25 cellular contexts compared by ENCODE assay signal in the genomic region with DNA sequence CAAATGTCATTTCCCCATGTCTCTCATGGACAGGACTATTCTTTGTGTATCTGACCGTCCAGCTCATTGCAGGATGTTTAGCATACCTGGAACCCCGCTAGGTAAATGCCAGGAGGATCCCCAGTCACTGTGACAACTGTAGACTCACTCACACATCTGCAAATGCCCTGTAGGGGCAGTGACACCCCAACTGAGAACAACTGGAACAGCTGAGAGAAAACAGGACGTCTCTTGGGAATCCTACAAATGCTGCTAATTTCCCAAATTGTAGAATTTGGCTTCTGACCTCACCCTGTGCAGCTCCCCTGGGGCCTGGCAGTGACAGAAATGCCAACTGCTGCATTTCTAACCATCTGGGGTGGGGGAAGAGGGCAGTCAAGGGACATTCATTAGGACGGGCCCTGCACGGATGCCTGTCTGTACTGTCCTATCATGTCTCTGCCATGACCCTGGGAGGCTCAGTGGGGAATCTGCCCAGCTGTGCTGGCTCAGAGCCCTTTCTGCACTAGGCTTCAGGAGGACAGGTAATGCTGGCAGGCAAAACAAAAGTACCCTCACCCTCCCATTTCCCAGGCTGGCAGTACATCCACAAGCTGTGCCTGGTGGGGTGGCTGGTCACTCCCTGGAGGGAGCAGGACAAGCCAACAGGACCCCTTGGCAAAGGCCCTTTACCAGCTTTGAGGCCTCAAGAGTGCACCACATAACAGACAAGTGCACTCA. TPM values are rescaled to one million over a fixed set of nuclear protein-coding genes. Genes with fewer than 3 reads are reported as not detected.
A peak's percentile ranks its signal among the peaks of the same experiment; 100 is the strongest.
DNase-seq lines count a peak whose midpoint lies in the region; ATAC-seq, FAIRE-seq and TF ChIP-seq lines count a peak whose summit lies in the region.
"Had no signal": no experiment of that assay in that cellular context is flagged by ENCODE, and none has a peak within 500 bp of the region (broad histone marks: within the 10 kb centered on the region; RNA-seq: fewer than 3 reads in every experiment).

No MANE protein-coding gene starts in this region.

- no peaks in the 10 kb centered on the region for H3K9me3 ChIP-seq in small intestine (ENCODE audit: control insufficient read depth, low read depth)
- H3K9me3 ChIP-seq: left ventricle myocardium inferior, Peyer's patch had no signal

- H4K20me1 ChIP-seq in GM23338 (replicated peaks; ENCODE audit: insufficient read depth), result no peaks in the 10 kb centered on the region

- peaks cover 18% of the 10 kb centered on the region for H3K4me1 Mint-ChIP-seq in GM23338
- H3K4me1 Mint-ChIP-seq: activated CD4-positive, alpha-beta T cell treated with anti-CD3 and anti-CD28 coated beads, Interleukin-2, amount 10 ng/mL, durations not matched to agents 7 days and 5 days; activated T-helper 17 cell treated with anti-CD3 and anti-CD28 coated beads, Interleukin-2, amount 50 U/mL, for 72 hours had no signal

- H3K27ac Mint-ChIP-seq in GM23338, result no peak overlapping the region
- H3K27ac Mint-ChIP-seq: activated CD4-positive, alpha-beta T cell treated with anti-CD3 and anti-CD28 coated beads, Interleukin-2, amount 10 ng/mL, durations not matched to agents 7 days and 5 days; activated T-helper 17 cell treated with anti-CD3 and anti-CD28 coated beads, Interleukin-2, amount 50 U/mL, for 72 hours; dendritic cell treated with granulocyte-macrophage colony-stimulating factor and Interleukin-4, amounts not matched to agents 40 ng/mL and 50 ng/mL, for 4 days; T-helper 17 cell had no signal

- peaks cover 25% of the 10 kb centered on the region for H3K27me3 Mint-ChIP-seq in GM23338 (ENCODE audit: insufficient read depth, low read depth, poor library complexity)
- H3K27me3 Mint-ChIP-seq: activated CD4-positive, alpha-beta T cell treated with anti-CD3 and anti-CD28 coated beads, Interleukin-2, amount 10 ng/mL, durations not matched to agents 7 days and 5 days; dendritic cell treated with granulocyte-macrophage colony-stimulating factor and Interleukin-4, amounts not matched to agents 40 ng/mL and 50 ng/mL, for 4 days had no signal

- FAIRE-seq in small intestine (lab: Jason Lieb, UNC), result no peak
- FAIRE-seq: endothelial cell of umbilical vein, HTR-8/SVneo had no signal

- WGBS in small intestine, 3 donors, result 58 to 74% (median 68%) methylated on average over 5 of the region's 5 CpGs

- H3K9me3 Mint-ChIP-seq in GM23338, result no peaks in the 10 kb centered on the region
- H3K9me3 Mint-ChIP-seq: activated CD4-positive, alpha-beta T cell treated with anti-CD3 and anti-CD28 coated beads, Interleukin-2, amount 10 ng/mL, durations not matched to agents 7 days and 5 days; activated T-helper 17 cell treated with anti-CD3 and anti-CD28 coated beads, Interleukin-2, amount 50 U/mL, for 72 hours; dendritic cell treated with granulocyte-macrophage colony-stimulating factor and Interleukin-4, amounts not matched to agents 40 ng/mL and 50 ng/mL, for 4 days had no signal

- H3F3A ChIP-seq in GM23338 (replicated peaks; ENCODE audit: low read depth), result no peaks in the 10 kb centered on the region

- no peaks in the 10 kb centered on the region for H3K79me2 ChIP-seq in GM23338 (replicated peaks; ENCODE audit: insufficient read depth)

- TF ChIP-seq CTCF in GM23338 (conservative IDR thresholded peaks at IDR 0.05; ENCODE audit: low read depth in 2 of 2), result peak; percentile 7 to 39; a peak in 2 of 4 replicates
- TF ChIP-seq CTCF in cardiac fibroblast (IDR thresholded peaks at IDR 0.05; ENCODE audit: low read depth, low read length), result peak; percentile 1

- H3K9me2 ChIP-seq in GM23338 (ENCODE audit: insufficient read depth), result no peaks in the 10 kb centered on the region

- DNase-seq in GM23338 (ENCODE audit: low spot score) (peak; percentile 50), NCI-H1694 (lab: John Stamatoyannopoulos, UW) (peak; percentile 54), cardiac fibroblast (ENCODE audit: low read depth in 2 of 2) (no peak), myocyte (ENCODE audit: low read depth) (peak; percentile 22), small intestine (no peak), globus pallidus (ENCODE audit: low spot score) (no peak)
- no peak for DNase-seq in activated CD8-positive, alpha-beta memory T cell treated with anti-CD3 and anti-CD28 coated beads for 24 hours
- DNase-seq: activated CD4-positive, alpha-beta T cell treated with anti-CD3 and anti-CD28 coated beads, Interleukin-2, amount 10 ng/mL, durations not matched to agents 7 days and 5 days; activated CD8-positive, alpha-beta memory T cell treated with anti-CD3 and anti-CD28 coated beads, Interleukin-2, amount 50 U/mL, for 4 hours; DMS79 treated with DMSO at 0.1 percent for 48 hours; left ventricle myocardium inferior; NCI-H1092; NCI-H2081; NCI-H446; stimulated activated CD8-positive, alpha-beta memory T cell treated with anti-CD3 and anti-CD28 coated beads, Interleukin-4, amount 100 ng/mL, for 48 hours; T-helper 17 cell; trophoblast cell had no signal

- no peaks in the 10 kb centered on the region for H3K36me3 Mint-ChIP-seq in GM23338 (ENCODE audit: low read depth)

- H3K36me3 ChIP-seq in GM23338 (ENCODE audit: insufficient read depth) (no peaks in the 10 kb centered on the region), small intestine (ENCODE audit: control insufficient read depth in 2 of 2, insufficient read depth in 2 of 2, low read length in 2 of 2) (no peaks in the 10 kb centered on the region)
- H3K36me3 ChIP-seq: left ventricle myocardium inferior, Peyer's patch had no signal

- peak; percentile 57 for ATAC-seq in GM23338
- ATAC-seq in HG03045 (IDR thresholded peaks at IDR 0.05; ENCODE audit: unreplicated experiment), result no peak
- ATAC-seq: activated T-helper 17 cell treated with anti-CD3 and anti-CD28 coated beads, Interleukin-2, amount 50 U/mL, for 72 hours; sciatic nerve; T-helper 17 cell had no signal

- no peak overlapping the region for H3K27ac ChIP-seq in GM23338 (ENCODE audit: low read depth)
- no peak overlapping the region for H3K27ac ChIP-seq in small intestine (ENCODE audit: low read depth in 1 of 2, low read length in 1 of 2)
- H3K27ac ChIP-seq: left ventricle myocardium inferior, Peyer's patch had no signal

- no peak overlapping the region for H3K4me2 ChIP-seq in GM23338

- H3K4me1 ChIP-seq in GM23338 (ENCODE audit: insufficient read depth), result no peaks in the 10 kb centered on the region
- H3K4me1 ChIP-seq in small intestine (ENCODE audit: control insufficient read depth in 2 of 2, insufficient read depth in 1 of 2, low read depth in 1 of 2, low read length in 1 of 2), result no peaks in the 10 kb centered on the region
- H3K4me1 ChIP-seq: Peyer's patch had no signal

- H3K27me3 ChIP-seq in GM23338 (ENCODE audit: insufficient read depth) (no peaks in the 10 kb centered on the region), small intestine (ENCODE audit: control insufficient read depth in 2 of 2, insufficient read depth in 2 of 2, low read length in 2 of 2) (peaks cover 0 to 2% of the 10 kb centered on the region in 2 donors)
- H3K27me3 ChIP-seq: Peyer's patch had no signal

- H3K4me3 Mint-ChIP-seq in GM23338, result no peak overlapping the region
- H3K4me3 Mint-ChIP-seq: activated CD4-positive, alpha-beta T cell treated with anti-CD3 and anti-CD28 coated beads, Interleukin-2, amount 10 ng/mL, durations not matched to agents 7 days and 5 days; activated T-helper 17 cell treated with anti-CD3 and anti-CD28 coated beads, Interleukin-2, amount 50 U/mL, for 72 hours; brain; dendritic cell treated with granulocyte-macrophage colony-stimulating factor and Interleukin-4, amounts not matched to agents 40 ng/mL and 50 ng/mL, for 4 days; T-helper 17 cell had no signal

- no peak overlapping the region for H2AFZ ChIP-seq in GM23338

- no peak overlapping the region for H3K4me3 ChIP-seq in GM23338
- H3K4me3 ChIP-seq in cardiac fibroblast (replicated peaks in 1 of 2; ENCODE audit: low read depth in 2 of 2, low read length in 2 of 2), result no peak overlapping the region
- H3K4me3 ChIP-seq in small intestine (ENCODE audit: low read depth in 1 of 2, low read length in 2 of 2), result no peak overlapping the region
- H3K4me3 ChIP-seq: left ventricle myocardium inferior, Peyer's patch had no signal

TF ChIP-seq in GM23338, 12 proteins besides CTCF, POLR2A, EP300 and RAD21 (continues in another document):
- TF ChIP-seq STAT1 (IDR thresholded peaks at IDR 0.05; ENCODE audit: unreplicated experiment) (no peak), ZNF331 (CRISPR knock-in tag; IDR thresholded peaks at IDR 0.05; ENCODE audit: low read depth) (no peak)
- TF ChIP-seq, protein P1, sequence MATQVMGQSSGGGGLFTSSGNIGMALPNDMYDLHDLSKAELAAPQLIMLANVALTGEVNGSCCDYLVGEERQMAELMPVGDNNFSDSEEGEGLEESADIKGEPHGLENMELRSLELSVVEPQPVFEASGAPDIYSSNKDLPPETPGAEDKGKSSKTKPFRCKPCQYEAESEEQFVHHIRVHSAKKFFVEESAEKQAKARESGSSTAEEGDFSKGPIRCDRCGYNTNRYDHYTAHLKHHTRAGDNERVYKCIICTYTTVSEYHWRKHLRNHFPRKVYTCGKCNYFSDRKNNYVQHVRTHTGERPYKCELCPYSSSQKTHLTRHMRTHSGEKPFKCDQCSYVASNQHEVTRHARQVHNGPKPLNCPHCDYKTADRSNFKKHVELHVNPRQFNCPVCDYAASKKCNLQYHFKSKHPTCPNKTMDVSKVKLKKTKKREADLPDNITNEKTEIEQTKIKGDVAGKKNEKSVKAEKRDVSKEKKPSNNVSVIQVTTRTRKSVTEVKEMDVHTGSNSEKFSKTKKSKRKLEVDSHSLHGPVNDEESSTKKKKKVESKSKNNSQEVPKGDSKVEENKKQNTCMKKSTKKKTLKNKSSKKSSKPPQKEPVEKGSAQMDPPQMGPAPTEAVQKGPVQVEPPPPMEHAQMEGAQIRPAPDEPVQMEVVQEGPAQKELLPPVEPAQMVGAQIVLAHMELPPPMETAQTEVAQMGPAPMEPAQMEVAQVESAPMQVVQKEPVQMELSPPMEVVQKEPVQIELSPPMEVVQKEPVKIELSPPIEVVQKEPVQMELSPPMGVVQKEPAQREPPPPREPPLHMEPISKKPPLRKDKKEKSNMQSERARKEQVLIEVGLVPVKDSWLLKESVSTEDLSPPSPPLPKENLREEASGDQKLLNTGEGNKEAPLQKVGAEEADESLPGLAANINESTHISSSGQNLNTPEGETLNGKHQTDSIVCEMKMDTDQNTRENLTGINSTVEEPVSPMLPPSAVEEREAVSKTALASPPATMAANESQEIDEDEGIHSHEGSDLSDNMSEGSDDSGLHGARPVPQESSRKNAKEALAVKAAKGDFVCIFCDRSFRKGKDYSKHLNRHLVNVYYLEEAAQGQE (IDR thresholded peaks at IDR 0.05; ENCODE audit: unreplicated experiment), result no peak

RNA-seq across cellular contexts. Expression of a gene that starts 30.4 kb away (rescaled TPM):
- total RNA-seq in GM23338 (2014; rRNA removed; shearing (Covaris generic)), result 2.9 and 3.9 TPM in 2 replicates
- 1.2 and 1.4 TPM in 2 replicates for polyA plus RNA-seq in GM23338 (2016; fragmentation: Nextera tagmentation; extraction: Ambion mirVana)
- total RNA-seq in myocyte, result 0.37 and 1.1 TPM in 2 replicates
- polyA plus RNA-seq in myocyte (2012), result 9.3 TPM
- 1 to 10 TPM in 1 of 3 donors, under 1 TPM in 1, not detected in 1; 0.27 to 7.5 TPM for polyA plus RNA-seq in small intestine
- total RNA-seq: activated CD4-positive, alpha-beta T cell treated with anti-CD3 and anti-CD28 coated beads, Interleukin-2, amount 10 ng/mL, durations not matched to agents 7 days and 5 days had no signal

RNA-seq across cellular contexts. Expression of a gene that starts 59.7 kb away (rescaled TPM):
- 25.3 and 25.6 TPM in 2 replicates for total RNA-seq in GM23338 (2014; rRNA removed; shearing (Covaris generic))
- polyA plus RNA-seq in GM23338 (2016; fragmentation: Nextera tagmentation; extraction: Ambion mirVana), result 25.8 and 36.0 TPM in 2 replicates
- 53.8 and 59.9 TPM in 2 replicates for total RNA-seq in myocyte
- polyA plus RNA-seq in myocyte (2012), result 82.9 TPM
- 10 to 100 TPM in 1 of 3 donors, 1 to 10 TPM in 2; 7.6 to 54.2 (median 9.2) TPM for polyA plus RNA-seq in small intestine

Comparison
In these comparisons a context has a peak if more than half of its experiments do, and no peak if none do; other contexts are left out.
1. DNase-seq: peak in GM23338 (single experiment), NCI-H1694 (single experiment) and myocyte (single experiment); none in cardiac fibroblast (0 of 2), activated CD8-positive, alpha-beta memory T cell treated with anti-CD3 and anti-CD28 coated beads for 24 hours (single experiment), small intestine (single experiment) and globus pallidus (single experiment).